12 cellular contexts compared by ENCODE assay signal in genomic region chr6:138971601-138972000, GRCh38. TPM values are rescaled to one million over a fixed set of nuclear protein-coding genes. Genes with fewer than 3 reads are reported as not detected.
DNase-seq lines count a peak whose midpoint lies in the region; ATAC-seq and TF ChIP-seq lines count a peak whose summit lies in the region.
"Had no signal": no experiment of that assay in that cellular context is flagged by ENCODE, and none has a peak within 500 bp of the region (broad histone marks: within the 10 kb centered on the region; RNA-seq: fewer than 3 reads in every experiment).

No MANE protein-coding gene starts in this region.

- no peaks in the 10 kb centered on the region for H3K27me3 ChIP-seq in subcutaneous abdominal adipose tissue (ENCODE audit: control insufficient read depth in 5 of 5, insufficient read depth in 4 of 5, low read length in 5 of 5)

- H3K36me3 ChIP-seq in subcutaneous abdominal adipose tissue (ENCODE audit: control insufficient read depth in 5 of 5, insufficient read depth in 5 of 5, low read length in 5 of 5): no peaks in the 10 kb centered on the region

- POLR2A ChIA-PET in activated CD4-positive, alpha-beta T cell treated with anti-CD3 and anti-CD28 coated beads for 36 hours (lab: Charles Lee): no interaction called here

- intact Hi-C loops in activated CD4-positive, alpha-beta T cell treated with anti-CD3 and anti-CD28 coated beads for 36 hours (cut with DNase I, micrococcal nuclease): loop anchor here in 1 of 2 experiments (5.0 kb wide), 1 partner anchor 154 kb away; no protein-coding TSS in a partner anchor

- ATAC-seq in activated CD4-positive, alpha-beta T cell treated with anti-CD3 and anti-CD28 coated beads for 36 hours: peak; percentile 25
- ATAC-seq in HG03378 (IDR thresholded peaks at IDR 0.05; ENCODE audit: unreplicated experiment): no peak

- H3K9me3 Mint-ChIP-seq in activated CD4-positive, alpha-beta T cell treated with anti-CD3 and anti-CD28 coated beads for 36 hours (ENCODE audit: low read depth): no peaks in the 10 kb centered on the region
- no peaks in the 10 kb centered on the region for H3K9me3 Mint-ChIP-seq in immature natural killer cell

- peaks cover 66% of the 10 kb centered on the region for H3K4me1 Mint-ChIP-seq in activated CD4-positive, alpha-beta T cell treated with anti-CD3 and anti-CD28 coated beads for 36 hours
- H3K4me1 Mint-ChIP-seq in immature natural killer cell: peaks cover 58 to 87% of the 10 kb centered on the region in 2 donors

- no peaks in the 10 kb centered on the region for H3K27me3 Mint-ChIP-seq in activated CD4-positive, alpha-beta T cell treated with anti-CD3 and anti-CD28 coated beads for 36 hours
- H3K27me3 Mint-ChIP-seq in immature natural killer cell (ENCODE audit: low read depth in 3 of 3): peaks cover 0 to 1% (median 1%) of the 10 kb centered on the region in 3 donors

- peak overlapping the region in 1 of 2 donors; percentile 2 for H3K4me3 ChIP-seq in cardiac fibroblast (replicated peaks in 1 of 2; ENCODE audit: low read depth in 2 of 2, low read length in 2 of 2)
- no peak overlapping the region for H3K4me3 ChIP-seq in subcutaneous abdominal adipose tissue (ENCODE audit: low read depth in 1 of 5, low read length in 5 of 5)

- CTCF ChIA-PET in activated CD4-positive, alpha-beta T cell treated with anti-CD3 and anti-CD28 coated beads for 36 hours (lab: Charles Lee): interaction anchor here (0.7 to 2.9 kb wide), 4 partner anchors 10 to 156 kb away, joined by 3 to 14 read pairs (median 6); no protein-coding TSS in a partner anchor

- peak overlapping the region; percentile 63 for H3K27ac ChIP-seq in subcutaneous abdominal adipose tissue (ENCODE audit: low read depth, low read length)

- no peak for TF ChIP-seq CTCF in cardiac fibroblast (IDR thresholded peaks at IDR 0.05; ENCODE audit: low read depth, low read length)

- DNase-seq in activated CD4-positive, alpha-beta T cell treated with anti-CD3 and anti-CD28 coated beads for 36 hours: no peak
- no peak for DNase-seq in activated CD4-positive, alpha-beta T cell treated with anti-CD3 and anti-CD28 coated beads for 1 hour
- DNase-seq in cardiac fibroblast (ENCODE audit: low read depth in 2 of 2): peak; percentile 55 to 66
- no peak for DNase-seq in immature natural killer cell
- no peak for DNase-seq in activated effector memory CD4-positive, alpha-beta T cell treated with Interleukin-2 at 50 U/mL for 16 hours
- no peak for DNase-seq in DMS53 (lab: John Stamatoyannopoulos, UW)
- DNase-seq: 8988T; activated T-cell treated with anti-CD3 and anti-CD28 coated beads, Interleukin-2, amount 50 U/mL, for 48 hours; SHP77 treated with DMSO at 0.1 percent for 48 hours; stimulated activated CD4-positive, alpha-beta T cell treated with anti-CD3 and anti-CD28 coated beads, Interleukin-4, amount 100 ng/mL, for 4 hours had no signal

- H3K9me3 ChIP-seq in subcutaneous abdominal adipose tissue (ENCODE audit: control insufficient read depth in 5 of 5, low read length in 5 of 5): no peaks in the 10 kb centered on the region

- no peak overlapping the region for H3K4me3 Mint-ChIP-seq in activated CD4-positive, alpha-beta T cell treated with anti-CD3 and anti-CD28 coated beads for 36 hours
- H3K4me3 Mint-ChIP-seq in immature natural killer cell: peak overlapping the region in 2 of 5 donors; percentile 33

- H3K9ac ChIP-seq in subcutaneous abdominal adipose tissue (ENCODE audit: low read length in 5 of 5): no peak overlapping the region

- no peak overlapping the region for H3K27ac Mint-ChIP-seq in activated CD4-positive, alpha-beta T cell treated with anti-CD3 and anti-CD28 coated beads for 36 hours
- H3K27ac Mint-ChIP-seq in immature natural killer cell: peak overlapping the region; percentile 3 to 75 (median 64)

- H3K36me3 Mint-ChIP-seq in activated CD4-positive, alpha-beta T cell treated with anti-CD3 and anti-CD28 coated beads for 36 hours (ENCODE audit: low read depth): peaks cover 7% of the 10 kb centered on the region
- H3K36me3 Mint-ChIP-seq in immature natural killer cell: no peaks in the 10 kb centered on the region

- H3K4me1 ChIP-seq in subcutaneous abdominal adipose tissue (ENCODE audit: control insufficient read depth in 5 of 5, insufficient read depth in 5 of 5, low read length in 5 of 5): peaks cover 0 to 40% (median 39%) of the 10 kb centered on the region in 5 donors

RNA-seq across cellular contexts. Expression of gene REPS1, which starts 16.5 kb away (rescaled TPM):
- 10 to 100 TPM; 60.3 to 90.9 TPM for total RNA-seq in activated CD4-positive, alpha-beta T cell treated with anti-CD3 and anti-CD28 coated beads for 36 hours
- polyA plus RNA-seq in immature natural killer cell: 10 to 100 TPM; 14.3 to 25.6 (median 18.2) TPM

RNA-seq across cellular contexts. Expression of gene ABRACL, which starts 56.9 kb away (rescaled TPM):
- 100 to 1,000 TPM in 1 of 2 experiments, 10 to 100 TPM in 1; 92.5 to 180 TPM for total RNA-seq in activated CD4-positive, alpha-beta T cell treated with anti-CD3 and anti-CD28 coated beads for 36 hours
- polyA plus RNA-seq in immature natural killer cell: 100 to 1,000 TPM; 113 to 167 (median 153) TPM

Comparison
In these comparisons a context has a peak if more than half of its experiments do, and no peak if none do; other contexts are left out.
1. DNase-seq: peak in cardiac fibroblast (2 of 2); none in activated CD4-positive, alpha-beta T cell treated with anti-CD3 and anti-CD28 coated beads for 36 hours (single experiment), activated CD4-positive, alpha-beta T cell treated with anti-CD3 and anti-CD28 coated beads for 1 hour (single experiment), immature natural killer cell (0 of 3), activated effector memory CD4-positive, alpha-beta T cell treated with Interleukin-2 at 50 U/mL for 16 hours (single experiment) and DMS53 (single experiment).